Comparison of ENCODE assay signal across 34 cellular contexts in the genomic region with DNA sequence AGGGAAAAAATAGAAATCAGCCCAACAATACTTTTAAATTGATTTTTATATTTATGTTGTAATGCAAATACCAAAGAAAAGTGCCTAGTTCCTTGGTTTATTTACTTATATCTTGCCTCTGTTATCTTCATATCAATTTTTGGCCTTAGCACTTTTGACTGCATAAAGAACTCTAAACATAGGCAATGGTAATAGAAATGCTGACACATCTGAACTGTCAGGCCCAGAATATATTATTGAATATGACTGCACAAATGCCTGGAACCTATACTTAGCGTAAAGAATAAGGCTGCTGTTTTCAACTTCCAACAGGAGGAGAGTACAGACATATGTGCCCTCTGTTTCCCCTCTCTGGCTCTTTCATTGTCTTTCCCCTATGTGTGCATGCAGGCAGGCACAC.
"Had no signal": no experiment of that assay in that cellular context is flagged by ENCODE, and none has a peak within 500 bp of the region (broad histone marks: within the 10 kb centered on the region; RNA-seq: fewer than 3 reads in every experiment).

No MANE protein-coding gene starts in this region.

- H3K36me3 Mint-ChIP-seq: activated CD4-positive, alpha-beta memory T cell treated with anti-CD3 and anti-CD28 coated beads for 36 hours; activated CD8-positive, alpha-beta memory T cell treated with anti-CD3 and anti-CD28 coated beads, Interleukin-2, amount 10 ng/mL, durations not matched to agents 7 days and 5 days; activated naive CD4-positive, alpha-beta T cell treated with anti-CD3 and anti-CD28 coated beads, Interleukin-2, amount 50 U/mL, for 72 hours; activated naive CD8-positive, alpha-beta T cell treated with anti-CD3 and anti-CD28 coated beads, Interleukin-2, amount 10 ng/mL, durations not matched to agents 7 days and 5 days; brain had no signal

- ATAC-seq: activated CD4-positive, alpha-beta T cell treated with anti-CD3 and anti-CD28 coated beads for 36 hours; activated CD8-positive, alpha-beta memory T cell treated with anti-CD3 and anti-CD28 coated beads, Interleukin-2, amount 10 ng/mL, durations not matched to agents 7 days and 5 days; activated CD8-positive, alpha-beta T cell treated with anti-CD3 and anti-CD28 coated beads, Interleukin-2, amount 10 ng/mL, durations not matched to agents 7 days and 5 days; activated naive CD4-positive, alpha-beta T cell treated with anti-CD3 and anti-CD28 coated beads, Interleukin-2, amount 50 U/mL, for 72 hours; gastroesophageal sphincter; T-helper 17 cell had no signal

- H3K9me3 Mint-ChIP-seq: activated CD4-positive, alpha-beta memory T cell treated with anti-CD3 and anti-CD28 coated beads for 36 hours; activated CD4-positive, alpha-beta T cell treated with anti-CD3 and anti-CD28 coated beads, Interleukin-2, amount 10 ng/mL, durations not matched to agents 24 days and 14 days; activated naive CD4-positive, alpha-beta T cell treated with anti-CD3 and anti-CD28 coated beads for 36 hours; activated naive CD4-positive, alpha-beta T cell treated with anti-CD3 and anti-CD28 coated beads, Interleukin-2, amount 50 U/mL, for 72 hours; activated naive CD8-positive, alpha-beta T cell treated with anti-CD3 and anti-CD28 coated beads, Interleukin-2, amount 10 ng/mL, durations not matched to agents 7 days and 5 days; activated T-helper 1 cell treated with anti-CD3 and anti-CD28 coated beads, Interleukin-12 subunit alpha, Interleukin-12 subunit beta, Interleukin-2, Interleukin-4 antibody, amounts not matched to agents 30 ng/mL and 10 ng/mL and 1 ng/mL, durations not matched to agents 14 hours and 24 hours and 36 hours; activated T-helper 2 cell treated with anti-CD3 and anti-CD28 coated beads, Interferon-gamma antibody, Interleukin-2, Interleukin-4, amounts not matched to agents 10 μg/mL and 5 μg/mL and 100 μg/mL, durations not matched to agents 14 hours and 24 hours and 36 hours; brain; T-helper 2 cell treated with Interferon-gamma antibody and Interleukin-4, amounts not matched to agents 5 μg/mL and 100 μg/mL, for 36 hours had no signal

- H3K36me3 ChIP-seq: ascending aorta, breast epithelium, cardiac muscle cell, colonic mucosa, esophagus squamous epithelium, gastroesophageal sphincter, WERI-Rb-1 had no signal

- H3K4me1 ChIP-seq: ascending aorta, breast epithelium, colonic mucosa, esophagus squamous epithelium had no signal

- H3K27me3 ChIP-seq: ascending aorta, breast epithelium, cardiac muscle cell, colonic mucosa, gastroesophageal sphincter had no signal

- H3K9me3 ChIP-seq: ascending aorta, breast epithelium, colonic mucosa, esophagus squamous epithelium, gastroesophageal sphincter had no signal

- DNase-seq: activated CD4-positive, alpha-beta memory T cell treated with anti-CD3 and anti-CD28 coated beads for 36 hours; activated CD4-positive, alpha-beta T cell treated with anti-CD3 and anti-CD28 coated beads for 36 hours; activated CD4-positive, alpha-beta T cell treated with anti-CD3 and anti-CD28 coated beads, Interleukin-2, amount 10 ng/mL, durations not matched to agents 24 days and 14 days; activated CD4-positive, CD25-positive, alpha-beta regulatory T cell; activated CD4-positive, CD25-positive, alpha-beta regulatory T cell treated with anti-CD3 and anti-CD28 coated beads, Interleukin-2, amount 50 U/mL, for 72 hours; activated CD8-positive, alpha-beta memory T cell treated with anti-CD3 and anti-CD28 coated beads, Interleukin-2, amount 10 ng/mL, durations not matched to agents 7 days and 5 days; activated CD8-positive, alpha-beta memory T cell treated with anti-CD3 and anti-CD28 coated beads, Interleukin-2, amount 50 U/mL, for 4 hours; activated CD8-positive, alpha-beta T cell treated with anti-CD3 and anti-CD28 coated beads, Interleukin-2, amount 10 ng/mL, durations not matched to agents 7 days and 5 days; activated effector memory CD4-positive, alpha-beta T cell treated with anti-CD3 and anti-CD28 coated beads, Interleukin-2, amount 50 U/mL, for 16 hours; activated naive CD4-positive, alpha-beta T cell treated with anti-CD3 and anti-CD28 coated beads for 36 hours; activated naive CD8-positive, alpha-beta T cell treated with anti-CD3 and anti-CD28 coated beads, Interleukin-2, amount 10 ng/mL, durations not matched to agents 7 days and 5 days; activated T-cell treated with anti-CD3 and anti-CD28 coated beads, Interleukin-2, amount 50 U/mL, for 1 hour; activated T-cell treated with anti-CD3 and anti-CD28 coated beads, Interleukin-2, amount 50 U/mL, for 48 hours; central memory CD4-positive, alpha-beta T cell; cerebellar nuclear complex; colonic mucosa; effector CD8-positive, alpha-beta T cell; esophagus squamous epithelium; foreskin melanocyte; head of caudate nucleus; T-helper 1 cell; T-helper 17 cell; T1000; WERI-Rb-1 had no signal

- H3K27ac ChIP-seq: ascending aorta, breast epithelium, cardiac muscle cell, colonic mucosa, epithelial cell of prostate, esophagus squamous epithelium, gastroesophageal sphincter, WERI-Rb-1 had no signal

- H3K27me3 Mint-ChIP-seq: activated CD4-positive, alpha-beta memory T cell treated with anti-CD3 and anti-CD28 coated beads for 36 hours; activated CD4-positive, alpha-beta T cell treated with anti-CD3 and anti-CD28 coated beads for 36 hours; activated naive CD8-positive, alpha-beta T cell treated with anti-CD3 and anti-CD28 coated beads, Interleukin-2, amount 10 ng/mL, durations not matched to agents 7 days and 5 days had no signal

- H3K4me3 Mint-ChIP-seq: activated CD4-positive, alpha-beta memory T cell treated with anti-CD3 and anti-CD28 coated beads for 36 hours; activated CD4-positive, alpha-beta T cell treated with anti-CD3 and anti-CD28 coated beads for 36 hours; activated CD4-positive, alpha-beta T cell treated with anti-CD3 and anti-CD28 coated beads, Interleukin-2, amount 10 ng/mL, durations not matched to agents 24 days and 14 days; activated CD8-positive, alpha-beta memory T cell treated with anti-CD3 and anti-CD28 coated beads, Interleukin-2, amount 10 ng/mL, durations not matched to agents 7 days and 5 days; activated CD8-positive, alpha-beta T cell treated with anti-CD3 and anti-CD28 coated beads, Interleukin-2, amount 10 ng/mL, durations not matched to agents 7 days and 5 days; activated naive CD4-positive, alpha-beta T cell treated with anti-CD3 and anti-CD28 coated beads for 36 hours; activated naive CD8-positive, alpha-beta T cell treated with anti-CD3 and anti-CD28 coated beads, Interleukin-2, amount 10 ng/mL, durations not matched to agents 7 days and 5 days; activated T-helper 1 cell treated with anti-CD3 and anti-CD28 coated beads, Interleukin-12 subunit alpha, Interleukin-12 subunit beta, Interleukin-2, Interleukin-4 antibody, amounts not matched to agents 30 ng/mL and 10 ng/mL and 1 ng/mL, durations not matched to agents 14 hours and 24 hours and 36 hours; brain; T-helper 17 cell; T-helper 2 cell treated with Interferon-gamma antibody and Interleukin-4, amounts not matched to agents 5 μg/mL and 100 μg/mL, for 36 hours had no signal

- H3K4me1 Mint-ChIP-seq: activated CD4-positive, alpha-beta T cell treated with anti-CD3 and anti-CD28 coated beads for 36 hours; activated CD4-positive, alpha-beta T cell treated with anti-CD3 and anti-CD28 coated beads, Interleukin-2, amount 10 ng/mL, durations not matched to agents 24 days and 14 days; activated CD8-positive, alpha-beta memory T cell treated with anti-CD3 and anti-CD28 coated beads, Interleukin-2, amount 10 ng/mL, durations not matched to agents 7 days and 5 days; activated naive CD8-positive, alpha-beta T cell treated with anti-CD3 and anti-CD28 coated beads, Interleukin-2, amount 10 ng/mL, durations not matched to agents 7 days and 5 days had no signal

- H3K4me3 ChIP-seq: ascending aorta, breast epithelium, cardiac muscle cell, colonic mucosa, esophagus squamous epithelium, gastroesophageal sphincter had no signal

- H3K27ac Mint-ChIP-seq: activated CD4-positive, alpha-beta memory T cell treated with anti-CD3 and anti-CD28 coated beads for 36 hours; activated CD4-positive, alpha-beta T cell treated with anti-CD3 and anti-CD28 coated beads for 36 hours; activated CD4-positive, alpha-beta T cell treated with anti-CD3 and anti-CD28 coated beads, Interleukin-2, amount 10 ng/mL, durations not matched to agents 24 days and 14 days; activated CD8-positive, alpha-beta memory T cell treated with anti-CD3 and anti-CD28 coated beads, Interleukin-2, amount 10 ng/mL, durations not matched to agents 7 days and 5 days; activated CD8-positive, alpha-beta T cell treated with anti-CD3 and anti-CD28 coated beads, Interleukin-2, amount 10 ng/mL, durations not matched to agents 7 days and 5 days; activated naive CD4-positive, alpha-beta T cell treated with anti-CD3 and anti-CD28 coated beads for 36 hours; activated naive CD4-positive, alpha-beta T cell treated with anti-CD3 and anti-CD28 coated beads, Interleukin-2, amount 50 U/mL, for 72 hours; activated naive CD8-positive, alpha-beta T cell treated with anti-CD3 and anti-CD28 coated beads, Interleukin-2, amount 10 ng/mL, durations not matched to agents 7 days and 5 days; activated T-helper 1 cell treated with anti-CD3 and anti-CD28 coated beads, Interleukin-12 subunit alpha, Interleukin-12 subunit beta, Interleukin-2, Interleukin-4 antibody, amounts not matched to agents 30 ng/mL and 10 ng/mL and 1 ng/mL, durations not matched to agents 14 hours and 24 hours and 36 hours; activated T-helper 2 cell treated with anti-CD3 and anti-CD28 coated beads, Interferon-gamma antibody, Interleukin-2, Interleukin-4, amounts not matched to agents 10 μg/mL and 5 μg/mL and 100 μg/mL, durations not matched to agents 14 hours and 24 hours and 36 hours; T-helper 17 cell; T-helper 2 cell treated with Interferon-gamma antibody and Interleukin-4, amounts not matched to agents 5 μg/mL and 100 μg/mL, for 36 hours had no signal
